ENCODE assay signal across 1 cellular context in the genomic region with DNA sequence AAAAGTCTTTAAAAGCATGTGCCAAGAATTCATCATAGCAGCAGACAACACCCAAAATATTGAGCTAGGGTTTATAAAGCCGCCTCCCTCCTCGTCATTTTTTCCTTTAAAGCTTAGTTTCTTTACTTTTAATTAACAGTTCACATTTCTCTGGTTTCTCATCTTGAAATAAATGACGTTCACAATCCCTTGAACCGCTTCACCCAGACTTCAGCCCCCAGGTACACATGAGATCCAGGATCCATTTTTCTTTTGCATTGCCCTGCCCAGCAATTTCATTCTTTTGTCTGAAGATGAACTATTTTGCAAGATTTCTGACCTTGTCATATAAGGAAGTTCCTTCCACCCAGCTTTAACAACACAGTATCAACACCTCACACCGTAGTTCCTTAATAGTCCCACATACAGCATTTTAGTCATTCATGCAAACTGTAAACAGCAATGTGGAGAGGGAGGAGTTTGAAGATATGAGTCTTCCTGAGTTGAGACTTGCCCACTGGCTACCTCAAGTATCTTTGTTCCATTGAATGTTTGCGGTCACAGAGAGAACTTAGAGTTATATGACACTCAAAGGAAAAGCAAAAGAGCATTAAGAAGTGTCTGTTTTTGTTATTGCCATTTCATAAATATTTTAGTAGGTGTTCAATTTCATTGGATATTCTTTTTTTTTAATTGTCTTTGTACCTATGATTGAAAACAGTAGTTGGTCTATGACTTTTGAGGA.
TF ChIP-seq lines count a peak whose summit lies in the region.

No MANE protein-coding gene starts in this region.

TF ChIP-seq in K562, 482 proteins besides CTCF, POLR2A, EP300 and RAD21 (continued from another document and continues in another):
- TF ChIP-seq, protein P1, sequence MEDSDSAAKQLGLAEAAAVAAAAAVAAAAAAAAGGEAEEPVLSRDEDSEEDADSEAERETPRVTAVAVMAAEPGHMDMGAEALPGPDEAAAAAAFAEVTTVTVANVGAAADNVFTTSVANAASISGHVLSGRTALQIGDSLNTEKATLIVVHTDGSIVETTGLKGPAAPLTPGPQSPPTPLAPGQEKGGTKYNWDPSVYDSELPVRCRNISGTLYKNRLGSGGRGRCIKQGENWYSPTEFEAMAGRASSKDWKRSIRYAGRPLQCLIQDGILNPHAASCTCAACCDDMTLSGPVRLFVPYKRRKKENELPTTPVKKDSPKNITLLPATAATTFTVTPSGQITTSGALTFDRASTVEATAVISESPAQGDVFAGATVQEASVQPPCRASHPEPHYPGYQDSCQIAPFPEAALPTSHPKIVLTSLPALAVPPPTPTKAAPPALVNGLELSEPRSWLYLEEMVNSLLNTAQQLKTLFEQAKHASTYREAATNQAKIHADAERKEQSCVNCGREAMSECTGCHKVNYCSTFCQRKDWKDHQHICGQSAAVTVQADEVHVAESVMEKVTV (CRISPR knock-in tag; IDR thresholded peaks at IDR 0.05), result no peak
- TF ChIP-seq LCOR (CRISPR knock-in tag; IDR thresholded peaks at IDR 0.05), result no peak; the same call in 1 of the 2 replicates
- no peak for TF ChIP-seq KDM5B (IDR thresholded peaks at IDR 0.05; ENCODE audit: insufficient replicate concordance, low read depth, low read length)
- TF ChIP-seq PTRF (tag; IDR thresholded peaks at IDR 0.05), result peak; percentile 42; the same call in 1 of the 2 replicates
- TF ChIP-seq, protein P2, sequence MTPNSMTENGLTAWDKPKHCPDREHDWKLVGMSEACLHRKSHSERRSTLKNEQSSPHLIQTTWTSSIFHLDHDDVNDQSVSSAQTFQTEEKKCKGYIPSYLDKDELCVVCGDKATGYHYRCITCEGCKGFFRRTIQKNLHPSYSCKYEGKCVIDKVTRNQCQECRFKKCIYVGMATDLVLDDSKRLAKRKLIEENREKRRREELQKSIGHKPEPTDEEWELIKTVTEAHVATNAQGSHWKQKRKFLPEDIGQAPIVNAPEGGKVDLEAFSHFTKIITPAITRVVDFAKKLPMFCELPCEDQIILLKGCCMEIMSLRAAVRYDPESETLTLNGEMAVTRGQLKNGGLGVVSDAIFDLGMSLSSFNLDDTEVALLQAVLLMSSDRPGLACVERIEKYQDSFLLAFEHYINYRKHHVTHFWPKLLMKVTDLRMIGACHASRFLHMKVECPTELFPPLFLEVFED (CRISPR knock-in tag; conservative IDR thresholded peaks at IDR 0.05), result no peak
- TF ChIP-seq TAF1 (IDR thresholded peaks at IDR 0.05; ENCODE audit: control insufficient read depth, extremely low read depth, insufficient read depth, low read length, severe bottlenecking), result no peak
- TF ChIP-seq PRPF4 (IDR thresholded peaks at IDR 0.05; ENCODE audit: insufficient read depth, low read depth, low read length, poor library complexity, severe bottlenecking), result no peak
- TF ChIP-seq MYC (IDR thresholded peaks at IDR 0.05; ENCODE audit: low read depth, low read length), result peak; percentile 61
- TF ChIP-seq MYC (CRISPR knock-in tag; IDR thresholded peaks at IDR 0.05; ENCODE audit: borderline replicate concordance, low read depth), result no peak
- TF ChIP-seq BDP1 (IDR thresholded peaks at IDR 0.05; ENCODE audit: insufficient read depth, insufficient read length), result no peak
- TF ChIP-seq, protein P3, sequence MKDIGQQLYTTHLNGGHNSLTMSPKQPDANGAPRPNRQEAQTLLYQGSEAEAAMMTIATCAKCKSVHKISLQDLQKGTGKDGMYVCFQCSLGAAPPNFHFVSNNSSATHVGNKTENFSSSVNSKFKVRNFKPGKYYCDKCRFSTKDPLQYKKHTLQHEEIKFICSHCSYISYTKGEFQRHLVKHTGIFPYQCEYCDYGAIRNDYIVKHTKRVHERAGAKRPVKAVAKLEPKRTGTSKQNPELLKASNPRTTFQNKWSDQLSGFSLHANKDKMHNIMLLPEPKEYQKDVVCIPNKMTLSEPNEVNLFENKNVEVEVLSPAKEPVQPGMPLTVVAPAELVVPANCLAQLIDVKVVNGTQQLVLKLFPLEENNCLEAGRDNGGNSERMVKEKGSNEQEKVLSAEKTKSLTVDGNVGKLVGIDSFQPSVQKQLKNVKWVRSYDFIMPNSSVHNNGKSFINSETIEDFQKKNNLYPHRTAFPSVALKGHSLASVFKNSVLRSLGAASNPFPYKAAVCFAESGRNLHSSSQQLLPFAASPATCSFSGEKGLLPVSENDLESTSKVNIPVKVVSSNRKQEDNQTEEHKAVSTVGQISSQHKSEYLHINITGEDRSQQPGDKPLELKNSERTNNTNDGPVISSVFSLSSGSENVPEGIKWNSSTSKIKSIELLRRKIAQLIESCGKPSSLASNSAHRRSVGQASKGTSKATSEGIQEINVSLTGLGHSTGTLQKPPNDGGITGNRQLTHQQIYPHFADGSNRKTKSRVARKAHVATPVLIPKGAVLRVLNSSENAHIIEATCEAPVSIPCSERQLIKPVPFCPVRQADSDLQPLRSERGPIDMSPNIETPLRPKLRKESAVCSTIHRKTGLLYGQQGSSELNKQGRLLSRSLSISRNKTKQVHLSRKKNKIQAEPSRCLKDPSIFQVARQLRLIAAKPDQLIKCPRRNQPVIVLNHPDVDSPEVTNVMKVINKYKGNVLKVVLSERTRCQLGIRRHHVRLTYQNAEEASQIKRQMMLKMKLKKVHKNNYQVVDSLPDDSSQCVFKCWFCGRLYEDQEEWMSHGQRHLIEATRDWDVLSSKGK (CRISPR knock-in tag; IDR thresholded peaks at IDR 0.05), result no peak
- TF ChIP-seq KAT7 (CRISPR knock-in tag; IDR thresholded peaks at IDR 0.05; ENCODE audit: borderline replicate concordance), result no peak
- TF ChIP-seq, protein P4, sequence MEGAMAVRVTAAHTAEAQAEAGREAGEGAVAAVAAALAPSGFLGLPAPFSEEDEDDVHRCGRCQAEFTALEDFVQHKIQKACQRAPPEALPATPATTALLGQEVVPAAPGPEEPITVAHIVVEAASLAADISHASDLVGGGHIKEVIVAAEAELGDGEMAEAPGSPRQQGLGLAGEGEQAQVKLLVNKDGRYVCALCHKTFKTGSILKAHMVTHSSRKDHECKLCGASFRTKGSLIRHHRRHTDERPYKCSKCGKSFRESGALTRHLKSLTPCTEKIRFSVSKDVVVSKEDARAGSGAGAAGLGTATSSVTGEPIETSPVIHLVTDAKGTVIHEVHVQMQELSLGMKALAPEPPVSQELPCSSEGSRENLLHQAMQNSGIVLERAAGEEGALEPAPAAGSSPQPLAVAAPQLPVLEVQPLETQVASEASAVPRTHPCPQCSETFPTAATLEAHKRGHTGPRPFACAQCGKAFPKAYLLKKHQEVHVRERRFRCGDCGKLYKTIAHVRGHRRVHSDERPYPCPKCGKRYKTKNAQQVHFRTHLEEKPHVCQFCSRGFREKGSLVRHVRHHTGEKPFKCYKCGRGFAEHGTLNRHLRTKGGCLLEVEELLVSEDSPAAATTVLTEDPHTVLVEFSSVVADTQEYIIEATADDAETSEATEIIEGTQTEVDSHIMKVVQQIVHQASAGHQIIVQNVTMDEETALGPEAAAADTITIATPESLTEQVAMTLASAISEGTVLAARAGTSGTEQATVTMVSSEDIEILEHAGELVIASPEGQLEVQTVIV (CRISPR knock-in tag; IDR thresholded peaks at IDR 0.05; ENCODE audit: borderline replicate concordance), result no peak
- no peak for TF ChIP-seq NFIX (CRISPR knock-in tag; IDR thresholded peaks at IDR 0.05; ENCODE audit: low read depth)
- no peak for TF ChIP-seq ZNF778 (CRISPR knock-in tag; IDR thresholded peaks at IDR 0.05)
- TF ChIP-seq PML (IDR thresholded peaks at IDR 0.05; ENCODE audit: low read length), result peak; percentile 71; the same call in 1 of the 2 replicates
- no peak for TF ChIP-seq HEY1 (CRISPR knock-in tag; IDR thresholded peaks at IDR 0.05; ENCODE audit: borderline replicate concordance)
- TF ChIP-seq CREB1 (IDR thresholded peaks at IDR 0.05), result no peak; the same call in 1 of the 2 replicates
- TF ChIP-seq CREB1 (CRISPR knock-in tag; IDR thresholded peaks at IDR 0.05), result 0 out of 2 replicates have a peak, but pooled peaks have one; percentile 33
- peak in 1 of 2 experiments; percentile 78; a peak in 1 of 4 replicates for TF ChIP-seq RCOR1 (IDR thresholded peaks at IDR 0.05; ENCODE audit: borderline replicate concordance in 1 of 2, low read depth in 2 of 2, low read length in 2 of 2)
- TF ChIP-seq SRSF3 (IDR thresholded peaks at IDR 0.05; ENCODE audit: insufficient read depth, low read length), result no peak
- TF ChIP-seq, protein P5, sequence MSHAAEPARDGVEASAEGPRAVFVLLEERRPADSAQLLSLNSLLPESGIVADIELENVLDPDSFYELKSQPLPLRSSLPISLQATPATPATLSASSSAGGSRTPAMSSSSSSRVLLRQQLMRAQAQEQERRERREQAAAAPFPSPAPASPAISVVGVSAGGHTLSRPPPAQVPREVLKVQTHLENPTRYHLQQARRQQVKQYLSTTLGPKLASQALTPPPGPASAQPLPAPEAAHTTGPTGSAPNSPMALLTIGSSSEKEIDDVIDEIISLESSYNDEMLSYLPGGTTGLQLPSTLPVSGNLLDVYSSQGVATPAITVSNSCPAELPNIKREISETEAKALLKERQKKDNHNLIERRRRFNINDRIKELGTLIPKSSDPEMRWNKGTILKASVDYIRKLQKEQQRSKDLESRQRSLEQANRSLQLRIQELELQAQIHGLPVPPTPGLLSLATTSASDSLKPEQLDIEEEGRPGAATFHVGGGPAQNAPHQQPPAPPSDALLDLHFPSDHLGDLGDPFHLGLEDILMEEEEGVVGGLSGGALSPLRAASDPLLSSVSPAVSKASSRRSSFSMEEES (CRISPR knock-in tag; IDR thresholded peaks at IDR 0.05), result no peak
- no peak for TF ChIP-seq NCOA2 (IDR thresholded peaks at IDR 0.05; ENCODE audit: partially characterized antibody in 2 of 2)
- TF ChIP-seq RBM17 (IDR thresholded peaks at IDR 0.05; ENCODE audit: borderline replicate concordance, low read depth, low read length), result no peak
- TF ChIP-seq, protein P6, sequence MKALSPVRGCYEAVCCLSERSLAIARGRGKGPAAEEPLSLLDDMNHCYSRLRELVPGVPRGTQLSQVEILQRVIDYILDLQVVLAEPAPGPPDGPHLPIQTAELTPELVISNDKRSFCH (CRISPR knock-in tag; IDR thresholded peaks at IDR 0.05), result no peak
- TF ChIP-seq, protein P6 (tag; IDR thresholded peaks at IDR 0.05), result 0 out of 2 replicates have a peak, but pooled peaks have one; percentile 18
- TF ChIP-seq PHF20 (IDR thresholded peaks at IDR 0.05; ENCODE audit: partially characterized antibody), result no peak
- TF ChIP-seq BHLHE40 (IDR thresholded peaks at IDR 0.05; ENCODE audit: low read length), result no peak
- TF ChIP-seq CREBBP (IDR thresholded peaks at IDR 0.05; ENCODE audit: low read depth, low read length), result no peak
- TF ChIP-seq, protein P7, sequence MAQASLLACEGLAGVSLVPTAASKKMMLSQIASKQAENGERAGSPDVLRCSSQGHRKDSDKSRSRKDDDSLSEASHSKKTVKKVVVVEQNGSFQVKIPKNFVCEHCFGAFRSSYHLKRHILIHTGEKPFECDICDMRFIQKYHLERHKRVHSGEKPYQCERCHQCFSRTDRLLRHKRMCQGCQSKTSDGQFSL (CRISPR knock-in tag; IDR thresholded peaks at IDR 0.05), result no peak
- TF ChIP-seq, protein P7 (tag; IDR thresholded peaks at IDR 0.05), result no peak
- no peak for TF ChIP-seq MECOM (CRISPR knock-in tag; IDR thresholded peaks at IDR 0.05)
- TF ChIP-seq TOE1 (IDR thresholded peaks at IDR 0.05; ENCODE audit: borderline replicate concordance), result no peak
- no peak for TF ChIP-seq TOE1 (CRISPR knock-in tag; IDR thresholded peaks at IDR 0.05; ENCODE audit: borderline replicate concordance, low read depth)
- TF ChIP-seq KLF10 (CRISPR knock-in tag; IDR thresholded peaks at IDR 0.05), result no peak
- TF ChIP-seq RAD51 (IDR thresholded peaks at IDR 0.05; ENCODE audit: borderline replicate concordance, low read depth), result no peak
- TF ChIP-seq POLR2AphosphoS5 (IDR thresholded peaks at IDR 0.05; ENCODE audit: control insufficient read depth, insufficient read depth, low read depth, low read length), result peak; percentile 62
- no peak for TF ChIP-seq TCF7 (IDR thresholded peaks at IDR 0.05; ENCODE audit: borderline replicate concordance)
- TF ChIP-seq, protein P8, sequence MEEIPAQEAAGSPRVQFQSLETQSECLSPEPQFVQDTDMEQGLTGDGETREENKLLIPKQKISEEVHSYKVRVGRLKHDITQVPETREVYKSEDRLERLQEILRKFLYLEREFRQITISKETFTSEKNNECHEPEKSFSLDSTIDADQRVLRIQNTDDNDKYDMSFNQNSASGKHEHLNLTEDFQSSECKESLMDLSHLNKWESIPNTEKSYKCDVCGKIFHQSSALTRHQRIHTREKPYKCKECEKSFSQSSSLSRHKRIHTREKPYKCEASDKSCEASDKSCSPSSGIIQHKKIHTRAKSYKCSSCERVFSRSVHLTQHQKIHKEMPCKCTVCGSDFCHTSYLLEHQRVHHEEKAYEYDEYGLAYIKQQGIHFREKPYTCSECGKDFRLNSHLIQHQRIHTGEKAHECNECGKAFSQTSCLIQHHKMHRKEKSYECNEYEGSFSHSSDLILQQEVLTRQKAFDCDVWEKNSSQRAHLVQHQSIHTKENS (CRISPR knock-in tag; IDR thresholded peaks at IDR 0.05), result no peak
- TF ChIP-seq NCOA4 (IDR thresholded peaks at IDR 0.05; ENCODE audit: partially characterized antibody), result no peak
- no peak for TF ChIP-seq ZNF668 (CRISPR knock-in tag; IDR thresholded peaks at IDR 0.05)
- TF ChIP-seq SIN3B (IDR thresholded peaks at IDR 0.05; ENCODE audit: low read depth), result no peak
- peak; percentile 53; the same call in 1 of the 2 replicates for TF ChIP-seq ATF7 (IDR thresholded peaks at IDR 0.05)
- no peak for TF ChIP-seq TEAD2 (tag; IDR thresholded peaks at IDR 0.05)
- TF ChIP-seq, protein P9, sequence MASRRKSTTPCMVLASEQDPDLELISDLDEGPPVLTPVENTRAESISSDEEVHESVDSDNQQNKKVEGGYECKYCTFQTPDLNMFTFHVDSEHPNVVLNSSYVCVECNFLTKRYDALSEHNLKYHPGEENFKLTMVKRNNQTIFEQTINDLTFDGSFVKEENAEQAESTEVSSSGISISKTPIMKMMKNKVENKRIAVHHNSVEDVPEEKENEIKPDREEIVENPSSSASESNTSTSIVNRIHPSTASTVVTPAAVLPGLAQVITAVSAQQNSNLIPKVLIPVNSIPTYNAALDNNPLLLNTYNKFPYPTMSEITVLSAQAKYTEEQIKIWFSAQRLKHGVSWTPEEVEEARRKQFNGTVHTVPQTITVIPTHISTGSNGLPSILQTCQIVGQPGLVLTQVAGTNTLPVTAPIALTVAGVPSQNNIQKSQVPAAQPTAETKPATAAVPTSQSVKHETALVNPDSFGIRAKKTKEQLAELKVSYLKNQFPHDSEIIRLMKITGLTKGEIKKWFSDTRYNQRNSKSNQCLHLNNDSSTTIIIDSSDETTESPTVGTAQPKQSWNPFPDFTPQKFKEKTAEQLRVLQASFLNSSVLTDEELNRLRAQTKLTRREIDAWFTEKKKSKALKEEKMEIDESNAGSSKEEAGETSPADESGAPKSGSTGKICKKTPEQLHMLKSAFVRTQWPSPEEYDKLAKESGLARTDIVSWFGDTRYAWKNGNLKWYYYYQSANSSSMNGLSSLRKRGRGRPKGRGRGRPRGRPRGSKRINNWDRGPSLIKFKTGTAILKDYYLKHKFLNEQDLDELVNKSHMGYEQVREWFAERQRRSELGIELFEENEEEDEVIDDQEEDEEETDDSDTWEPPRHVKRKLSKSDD (conservative IDR thresholded peaks at IDR 0.05; ENCODE audit: low read length), result no peak
- TF ChIP-seq SLC30A9 (CRISPR knock-in tag; IDR thresholded peaks at IDR 0.05), result no peak
